Comparison of ENCODE assay signal across 2 cellular contexts in the genomic region with DNA sequence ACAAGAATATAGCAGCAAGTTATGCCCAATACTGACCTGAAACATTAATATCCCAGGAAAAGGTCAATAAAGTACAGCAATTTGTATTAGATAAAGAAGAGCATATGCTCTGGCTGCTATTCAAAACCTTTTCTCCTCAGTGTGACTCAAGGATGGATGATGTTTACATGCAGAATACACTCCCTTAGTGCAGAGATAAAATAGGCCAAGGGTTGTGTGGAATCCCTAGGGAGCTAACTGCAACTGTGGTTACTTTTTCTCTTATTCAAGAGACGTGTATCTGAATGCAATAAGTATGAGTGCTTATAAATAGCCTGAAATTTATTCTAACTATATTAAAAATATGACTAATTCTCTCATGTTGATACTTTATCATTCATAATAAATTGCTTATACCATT.
TF ChIP-seq lines count a peak whose summit lies in the region.

No MANE protein-coding gene starts in this region.

TF ChIP-seq in SK-N-SH, 30 proteins besides CTCF, POLR2A, EP300 and RAD21:
- no peak for TF ChIP-seq ELF1 (IDR thresholded peaks at IDR 0.05)
- TF ChIP-seq POLR2AphosphoS5 (IDR thresholded peaks at IDR 0.05; ENCODE audit: low read depth, low read length), result no peak
- no peak for TF ChIP-seq RXRA (IDR thresholded peaks at IDR 0.05; ENCODE audit: borderline replicate concordance, low read depth)
- TF ChIP-seq SIN3A (IDR thresholded peaks at IDR 0.05; ENCODE audit: borderline replicate concordance, low read depth, low read length), result no peak
- TF ChIP-seq, protein P1, sequence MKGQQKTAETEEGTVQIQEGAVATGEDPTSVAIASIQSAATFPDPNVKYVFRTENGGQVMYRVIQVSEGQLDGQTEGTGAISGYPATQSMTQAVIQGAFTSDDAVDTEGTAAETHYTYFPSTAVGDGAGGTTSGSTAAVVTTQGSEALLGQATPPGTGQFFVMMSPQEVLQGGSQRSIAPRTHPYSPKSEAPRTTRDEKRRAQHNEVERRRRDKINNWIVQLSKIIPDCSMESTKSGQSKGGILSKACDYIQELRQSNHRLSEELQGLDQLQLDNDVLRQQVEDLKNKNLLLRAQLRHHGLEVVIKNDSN (IDR thresholded peaks at IDR 0.05; ENCODE audit: borderline replicate concordance, low read depth), result no peak
- no peak for TF ChIP-seq MEF2A (IDR thresholded peaks at IDR 0.05; ENCODE audit: borderline replicate concordance, low read depth)
- TF ChIP-seq SMC3 (IDR thresholded peaks at IDR 0.05; ENCODE audit: low read depth, low read length), result no peak
- TF ChIP-seq, protein P2, sequence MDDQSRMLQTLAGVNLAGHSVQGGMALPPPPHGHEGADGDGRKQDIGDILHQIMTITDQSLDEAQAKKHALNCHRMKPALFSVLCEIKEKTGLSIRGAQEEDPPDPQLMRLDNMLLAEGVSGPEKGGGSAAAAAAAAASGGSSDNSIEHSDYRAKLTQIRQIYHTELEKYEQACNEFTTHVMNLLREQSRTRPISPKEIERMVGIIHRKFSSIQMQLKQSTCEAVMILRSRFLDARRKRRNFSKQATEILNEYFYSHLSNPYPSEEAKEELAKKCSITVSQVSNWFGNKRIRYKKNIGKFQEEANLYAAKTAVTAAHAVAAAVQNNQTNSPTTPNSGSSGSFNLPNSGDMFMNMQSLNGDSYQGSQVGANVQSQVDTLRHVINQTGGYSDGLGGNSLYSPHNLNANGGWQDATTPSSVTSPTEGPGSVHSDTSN (IDR thresholded peaks at IDR 0.05), result no peak
- TF ChIP-seq MXI1 (IDR thresholded peaks at IDR 0.05; ENCODE audit: low read depth, low read length), result no peak
- TF ChIP-seq NRF1 (IDR thresholded peaks at IDR 0.05; ENCODE audit: low read depth, low read length), result no peak
- TF ChIP-seq FOSL2 (IDR thresholded peaks at IDR 0.05; ENCODE audit: borderline replicate concordance, low read depth), result no peak
- TF ChIP-seq, protein P3, sequence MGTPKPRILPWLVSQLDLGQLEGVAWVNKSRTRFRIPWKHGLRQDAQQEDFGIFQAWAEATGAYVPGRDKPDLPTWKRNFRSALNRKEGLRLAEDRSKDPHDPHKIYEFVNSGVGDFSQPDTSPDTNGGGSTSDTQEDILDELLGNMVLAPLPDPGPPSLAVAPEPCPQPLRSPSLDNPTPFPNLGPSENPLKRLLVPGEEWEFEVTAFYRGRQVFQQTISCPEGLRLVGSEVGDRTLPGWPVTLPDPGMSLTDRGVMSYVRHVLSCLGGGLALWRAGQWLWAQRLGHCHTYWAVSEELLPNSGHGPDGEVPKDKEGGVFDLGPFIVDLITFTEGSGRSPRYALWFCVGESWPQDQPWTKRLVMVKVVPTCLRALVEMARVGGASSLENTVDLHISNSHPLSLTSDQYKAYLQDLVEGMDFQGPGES (IDR thresholded peaks at IDR 0.05; ENCODE audit: low read depth, low read length), result no peak
- TF ChIP-seq CHD2 (IDR thresholded peaks at IDR 0.05; ENCODE audit: low read length, partially characterized antibody), result no peak
- no peak for TF ChIP-seq JUND (IDR thresholded peaks at IDR 0.05)
- TF ChIP-seq, protein P4, sequence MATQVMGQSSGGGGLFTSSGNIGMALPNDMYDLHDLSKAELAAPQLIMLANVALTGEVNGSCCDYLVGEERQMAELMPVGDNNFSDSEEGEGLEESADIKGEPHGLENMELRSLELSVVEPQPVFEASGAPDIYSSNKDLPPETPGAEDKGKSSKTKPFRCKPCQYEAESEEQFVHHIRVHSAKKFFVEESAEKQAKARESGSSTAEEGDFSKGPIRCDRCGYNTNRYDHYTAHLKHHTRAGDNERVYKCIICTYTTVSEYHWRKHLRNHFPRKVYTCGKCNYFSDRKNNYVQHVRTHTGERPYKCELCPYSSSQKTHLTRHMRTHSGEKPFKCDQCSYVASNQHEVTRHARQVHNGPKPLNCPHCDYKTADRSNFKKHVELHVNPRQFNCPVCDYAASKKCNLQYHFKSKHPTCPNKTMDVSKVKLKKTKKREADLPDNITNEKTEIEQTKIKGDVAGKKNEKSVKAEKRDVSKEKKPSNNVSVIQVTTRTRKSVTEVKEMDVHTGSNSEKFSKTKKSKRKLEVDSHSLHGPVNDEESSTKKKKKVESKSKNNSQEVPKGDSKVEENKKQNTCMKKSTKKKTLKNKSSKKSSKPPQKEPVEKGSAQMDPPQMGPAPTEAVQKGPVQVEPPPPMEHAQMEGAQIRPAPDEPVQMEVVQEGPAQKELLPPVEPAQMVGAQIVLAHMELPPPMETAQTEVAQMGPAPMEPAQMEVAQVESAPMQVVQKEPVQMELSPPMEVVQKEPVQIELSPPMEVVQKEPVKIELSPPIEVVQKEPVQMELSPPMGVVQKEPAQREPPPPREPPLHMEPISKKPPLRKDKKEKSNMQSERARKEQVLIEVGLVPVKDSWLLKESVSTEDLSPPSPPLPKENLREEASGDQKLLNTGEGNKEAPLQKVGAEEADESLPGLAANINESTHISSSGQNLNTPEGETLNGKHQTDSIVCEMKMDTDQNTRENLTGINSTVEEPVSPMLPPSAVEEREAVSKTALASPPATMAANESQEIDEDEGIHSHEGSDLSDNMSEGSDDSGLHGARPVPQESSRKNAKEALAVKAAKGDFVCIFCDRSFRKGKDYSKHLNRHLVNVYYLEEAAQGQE (IDR thresholded peaks at IDR 0.05; ENCODE audit: low read depth, low read length), result no peak
- TF ChIP-seq EZH2phosphoT487 (IDR thresholded peaks at IDR 0.05; ENCODE audit: borderline replicate concordance, low read depth), result no peak
- TF ChIP-seq, protein P5, sequence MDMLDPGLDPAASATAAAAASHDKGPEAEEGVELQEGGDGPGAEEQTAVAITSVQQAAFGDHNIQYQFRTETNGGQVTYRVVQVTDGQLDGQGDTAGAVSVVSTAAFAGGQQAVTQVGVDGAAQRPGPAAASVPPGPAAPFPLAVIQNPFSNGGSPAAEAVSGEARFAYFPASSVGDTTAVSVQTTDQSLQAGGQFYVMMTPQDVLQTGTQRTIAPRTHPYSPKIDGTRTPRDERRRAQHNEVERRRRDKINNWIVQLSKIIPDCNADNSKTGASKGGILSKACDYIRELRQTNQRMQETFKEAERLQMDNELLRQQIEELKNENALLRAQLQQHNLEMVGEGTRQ (IDR thresholded peaks at IDR 0.05; ENCODE audit: borderline replicate concordance, low read depth, low read length), result no peak
- TF ChIP-seq RCOR1 (IDR thresholded peaks at IDR 0.05; ENCODE audit: low read length), result no peak
- no peak for TF ChIP-seq NFIC (IDR thresholded peaks at IDR 0.05; ENCODE audit: borderline replicate concordance)

TF ChIP-seq in HepG2, 621 proteins besides CTCF, POLR2A, EP300 and RAD21:
- no peak for TF ChIP-seq SNAPC2 (CRISPR knock-in tag; IDR thresholded peaks at IDR 0.05)
- TF ChIP-seq, protein P6, sequence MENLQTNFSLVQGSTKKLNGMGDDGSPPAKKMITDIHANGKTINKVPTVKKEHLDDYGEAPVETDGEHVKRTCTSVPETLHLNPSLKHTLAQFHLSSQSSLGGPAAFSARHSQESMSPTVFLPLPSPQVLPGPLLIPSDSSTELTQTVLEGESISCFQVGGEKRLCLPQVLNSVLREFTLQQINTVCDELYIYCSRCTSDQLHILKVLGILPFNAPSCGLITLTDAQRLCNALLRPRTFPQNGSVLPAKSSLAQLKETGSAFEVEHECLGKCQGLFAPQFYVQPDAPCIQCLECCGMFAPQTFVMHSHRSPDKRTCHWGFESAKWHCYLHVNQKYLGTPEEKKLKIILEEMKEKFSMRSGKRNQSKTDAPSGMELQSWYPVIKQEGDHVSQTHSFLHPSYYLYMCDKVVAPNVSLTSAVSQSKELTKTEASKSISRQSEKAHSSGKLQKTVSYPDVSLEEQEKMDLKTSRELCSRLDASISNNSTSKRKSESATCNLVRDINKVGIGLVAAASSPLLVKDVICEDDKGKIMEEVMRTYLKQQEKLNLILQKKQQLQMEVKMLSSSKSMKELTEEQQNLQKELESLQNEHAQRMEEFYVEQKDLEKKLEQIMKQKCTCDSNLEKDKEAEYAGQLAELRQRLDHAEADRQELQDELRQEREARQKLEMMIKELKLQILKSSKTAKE (CRISPR knock-in tag; IDR thresholded peaks at IDR 0.05; ENCODE audit: borderline replicate concordance), result no peak
- TF ChIP-seq JARID2 (CRISPR knock-in tag; IDR thresholded peaks at IDR 0.05; ENCODE audit: insufficient replicate concordance), result no peak
- no peak for TF ChIP-seq YEATS4 (CRISPR knock-in tag; IDR thresholded peaks at IDR 0.05; ENCODE audit: borderline replicate concordance)
- TF ChIP-seq SNRNP70 (IDR thresholded peaks at IDR 0.05; ENCODE audit: low read depth, low read length), result no peak
- TF ChIP-seq, protein P7, sequence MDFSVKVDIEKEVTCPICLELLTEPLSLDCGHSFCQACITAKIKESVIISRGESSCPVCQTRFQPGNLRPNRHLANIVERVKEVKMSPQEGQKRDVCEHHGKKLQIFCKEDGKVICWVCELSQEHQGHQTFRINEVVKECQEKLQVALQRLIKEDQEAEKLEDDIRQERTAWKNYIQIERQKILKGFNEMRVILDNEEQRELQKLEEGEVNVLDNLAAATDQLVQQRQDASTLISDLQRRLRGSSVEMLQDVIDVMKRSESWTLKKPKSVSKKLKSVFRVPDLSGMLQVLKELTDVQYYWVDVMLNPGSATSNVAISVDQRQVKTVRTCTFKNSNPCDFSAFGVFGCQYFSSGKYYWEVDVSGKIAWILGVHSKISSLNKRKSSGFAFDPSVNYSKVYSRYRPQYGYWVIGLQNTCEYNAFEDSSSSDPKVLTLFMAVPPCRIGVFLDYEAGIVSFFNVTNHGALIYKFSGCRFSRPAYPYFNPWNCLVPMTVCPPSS (IDR thresholded peaks at IDR 0.05), result no peak
- no peak for TF ChIP-seq ZNF335 (CRISPR knock-in tag; IDR thresholded peaks at IDR 0.05)
- no peak for TF ChIP-seq REPIN1 (CRISPR knock-in tag; IDR thresholded peaks at IDR 0.05; ENCODE audit: borderline replicate concordance, low read depth)
- TF ChIP-seq, protein P8, sequence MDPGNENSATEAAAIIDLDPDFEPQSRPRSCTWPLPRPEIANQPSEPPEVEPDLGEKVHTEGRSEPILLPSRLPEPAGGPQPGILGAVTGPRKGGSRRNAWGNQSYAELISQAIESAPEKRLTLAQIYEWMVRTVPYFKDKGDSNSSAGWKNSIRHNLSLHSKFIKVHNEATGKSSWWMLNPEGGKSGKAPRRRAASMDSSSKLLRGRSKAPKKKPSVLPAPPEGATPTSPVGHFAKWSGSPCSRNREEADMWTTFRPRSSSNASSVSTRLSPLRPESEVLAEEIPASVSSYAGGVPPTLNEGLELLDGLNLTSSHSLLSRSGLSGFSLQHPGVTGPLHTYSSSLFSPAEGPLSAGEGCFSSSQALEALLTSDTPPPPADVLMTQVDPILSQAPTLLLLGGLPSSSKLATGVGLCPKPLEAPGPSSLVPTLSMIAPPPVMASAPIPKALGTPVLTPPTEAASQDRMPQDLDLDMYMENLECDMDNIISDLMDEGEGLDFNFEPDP (CRISPR knock-in tag; conservative IDR thresholded peaks at IDR 0.05), result no peak
- no peak for TF ChIP-seq PHB2 (IDR thresholded peaks at IDR 0.05; ENCODE audit: partially characterized antibody)
- TF ChIP-seq, protein P9, sequence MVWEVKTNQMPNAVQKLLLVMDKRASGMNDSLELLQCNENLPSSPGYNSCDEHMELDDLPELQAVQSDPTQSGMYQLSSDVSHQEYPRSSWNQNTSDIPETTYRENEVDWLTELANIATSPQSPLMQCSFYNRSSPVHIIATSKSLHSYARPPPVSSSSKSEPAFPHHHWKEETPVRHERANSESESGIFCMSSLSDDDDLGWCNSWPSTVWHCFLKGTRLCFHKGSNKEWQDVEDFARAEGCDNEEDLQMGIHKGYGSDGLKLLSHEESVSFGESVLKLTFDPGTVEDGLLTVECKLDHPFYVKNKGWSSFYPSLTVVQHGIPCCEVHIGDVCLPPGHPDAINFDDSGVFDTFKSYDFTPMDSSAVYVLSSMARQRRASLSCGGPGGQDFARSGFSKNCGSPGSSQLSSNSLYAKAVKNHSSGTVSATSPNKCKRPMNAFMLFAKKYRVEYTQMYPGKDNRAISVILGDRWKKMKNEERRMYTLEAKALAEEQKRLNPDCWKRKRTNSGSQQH (CRISPR knock-in tag; IDR thresholded peaks at IDR 0.05; ENCODE audit: low read depth), result no peak
- TF ChIP-seq ERF (CRISPR knock-in tag; IDR thresholded peaks at IDR 0.05), result no peak
- TF ChIP-seq SOX13 (IDR thresholded peaks at IDR 0.05), result no peak
- no peak for TF ChIP-seq SOX13 (CRISPR knock-in tag; conservative IDR thresholded peaks at IDR 0.05 in 1 of 2, IDR thresholded peaks at IDR 0.05 in 1 of 2)
- TF ChIP-seq ZNF619 (CRISPR knock-in tag; IDR thresholded peaks at IDR 0.05), result no peak
